Comparison of ENCODE assay signal across 8 cellular contexts in the genomic region with DNA sequence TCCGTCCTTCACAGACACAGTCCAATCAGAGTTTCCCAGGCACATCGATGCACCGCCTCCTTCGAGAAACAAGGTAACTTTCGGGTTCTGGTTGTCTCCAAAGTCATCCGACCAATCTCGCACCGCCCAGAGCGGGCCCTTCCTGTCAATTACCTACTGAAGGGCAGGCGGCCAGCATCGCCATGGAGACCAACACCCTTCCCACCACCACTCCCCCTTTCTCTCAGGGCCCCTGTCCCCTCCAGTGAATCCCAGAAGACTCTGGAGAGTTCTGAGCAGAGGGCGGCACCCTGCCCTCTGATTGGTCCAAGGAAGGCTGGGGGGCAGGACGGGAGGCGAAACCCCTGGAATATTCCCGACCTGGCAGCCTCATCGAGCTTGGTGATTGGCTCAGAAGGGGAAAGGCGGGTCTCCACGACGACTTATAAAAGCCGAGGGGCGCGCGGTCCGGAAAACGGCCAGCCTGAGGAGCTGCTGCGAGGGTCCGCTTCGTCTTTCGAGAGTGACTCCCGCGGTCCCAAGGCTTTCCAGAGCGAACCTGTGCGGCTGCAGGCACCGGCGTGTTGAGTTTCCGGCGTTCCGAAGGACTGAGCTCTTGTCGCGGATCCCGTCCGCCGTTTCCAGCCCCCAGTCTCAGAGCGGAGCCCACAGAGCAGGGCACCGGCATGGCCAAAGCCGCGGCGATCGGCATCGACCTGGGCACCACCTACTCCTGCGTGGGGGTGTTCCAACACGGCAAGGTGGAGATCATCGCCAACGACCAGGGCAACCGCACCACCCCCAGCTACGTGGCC. TPM values are rescaled to one million over a fixed set of nuclear protein-coding genes. Genes with fewer than 3 reads are reported as not detected.
DNase-seq lines count a peak whose midpoint lies in the region; ATAC-seq lines count a peak whose summit lies in the region.

A gene (plus strand): TSS at position 453 of the 794 bp plus-strand sequence. CDS start 213 bp downstream, at position 666.

- H3K27ac Mint-ChIP-seq in naive B cell = peak within 1 kb of the TSS; percentile 81 to 98 (median 94)
- H3K27ac Mint-ChIP-seq in stimulated activated memory B cell treated with anti-CD40 and anti-IgM and Interleukin-4, amounts not matched to agents 10 μg/mL and 1 μg/mL and 100 μg/mL, for 72 hours = peak within 1 kb of the TSS; percentile 93

- peaks cover 19 to 55% (median 26%) of the 10 kb centered on the region in 3 donors for H3K4me1 Mint-ChIP-seq in naive B cell
- H3K4me1 Mint-ChIP-seq in stimulated activated memory B cell treated with anti-CD40 and anti-IgM and Interleukin-4, amounts not matched to agents 10 μg/mL and 1 μg/mL and 100 μg/mL, for 72 hours = peaks cover 47% of the 10 kb centered on the region

- H3K27ac ChIP-seq in KOPT-K1 (ENCODE audit: low read depth, low read length, poor library complexity, severe bottlenecking) = peak within 1 kb of the TSS; percentile 70

- H3K9me3 ChIP-seq in KOPT-K1 (ENCODE audit: insufficient read depth, low read length, poor library complexity, severe bottlenecking) = no peaks in the 10 kb centered on the region

- H3K9me3 Mint-ChIP-seq in naive B cell = no peaks in the 10 kb centered on the region
- H3K9me3 Mint-ChIP-seq in stimulated activated memory B cell treated with anti-CD40 and anti-IgM and Interleukin-4, amounts not matched to agents 10 μg/mL and 1 μg/mL and 100 μg/mL, for 72 hours = no peaks in the 10 kb centered on the region

- H3K27me3 Mint-ChIP-seq in naive B cell = no peaks in the 10 kb centered on the region
- no peaks in the 10 kb centered on the region for H3K27me3 Mint-ChIP-seq in stimulated activated memory B cell treated with anti-CD40 and anti-IgM and Interleukin-4, amounts not matched to agents 10 μg/mL and 1 μg/mL and 100 μg/mL, for 72 hours

- DNase-seq in DMS79 treated with DMSO at 0.1 percent for 48 hours (lab: John Stamatoyannopoulos, UW) = peak; percentile 100
- DNase-seq in RPMI7951 (ENCODE audit: low read depth) = peak; percentile 100
- peak; percentile 76 to 81 for DNase-seq in activated T-helper 1 cell treated with anti-CD3 and anti-CD28 coated beads, Interleukin-2, amount 50 U/mL, for 16 hours (ENCODE audit: low read depth in 1 of 2, low spot score in 1 of 2)
- DNase-seq in fibroblast of gingiva (ENCODE audit: low read depth) = peak; percentile 100
- peak; percentile 84 for DNase-seq in naive B cell

- ATAC-seq in GM21786 (IDR thresholded peaks at IDR 0.05; ENCODE audit: unreplicated experiment) (peak; percentile 55), naive B cell (ENCODE audit: low read depth in 2 of 2) (peak; percentile 74)
- ATAC-seq in stimulated activated memory B cell treated with anti-CD40 and anti-IgM and Interleukin-4, amounts not matched to agents 10 μg/mL and 1 μg/mL and 100 μg/mL, for 72 hours = peak; percentile 88

- no peaks in the 10 kb centered on the region for H3K36me3 Mint-ChIP-seq in naive B cell
- H3K36me3 Mint-ChIP-seq in stimulated activated memory B cell treated with anti-CD40 and anti-IgM and Interleukin-4, amounts not matched to agents 10 μg/mL and 1 μg/mL and 100 μg/mL, for 72 hours = no peaks in the 10 kb centered on the region

- H3K36me3 ChIP-seq in KOPT-K1 (ENCODE audit: insufficient read depth, low read length) = peaks cover 5% of the 10 kb centered on the region; the same call in 1 of the 2 replicates

- peak within 1 kb of the TSS; percentile 90 to 98 (median 94) for H3K4me3 Mint-ChIP-seq in naive B cell
- H3K4me3 Mint-ChIP-seq in stimulated activated memory B cell treated with anti-CD40 and anti-IgM and Interleukin-4, amounts not matched to agents 10 μg/mL and 1 μg/mL and 100 μg/mL, for 72 hours = peak within 1 kb of the TSS; percentile 78

RNA-seq across cellular contexts. Expression of the gene that starts here (rescaled TPM):
- total RNA-seq in RPMI7951 (2014; rRNA removed; shearing (Covaris generic)) = 82.1 and 101 TPM in 2 replicates
- polyA plus RNA-seq in naive B cell (ENCODE audit: low read depth in 6 of 6) = 1 to 10 TPM; 1.1 to 2.8 (median 1.8) TPM

Comparison
In these comparisons a context has a peak if more than half of its experiments do, and no peak if none do; other contexts are left out.
1. Peak in every context shown above with its lines: DNase-seq, ATAC-seq and H3K27ac ChIP-seq.